Comparison of ENCODE assay signal across 21 cellular contexts in the genomic region with DNA sequence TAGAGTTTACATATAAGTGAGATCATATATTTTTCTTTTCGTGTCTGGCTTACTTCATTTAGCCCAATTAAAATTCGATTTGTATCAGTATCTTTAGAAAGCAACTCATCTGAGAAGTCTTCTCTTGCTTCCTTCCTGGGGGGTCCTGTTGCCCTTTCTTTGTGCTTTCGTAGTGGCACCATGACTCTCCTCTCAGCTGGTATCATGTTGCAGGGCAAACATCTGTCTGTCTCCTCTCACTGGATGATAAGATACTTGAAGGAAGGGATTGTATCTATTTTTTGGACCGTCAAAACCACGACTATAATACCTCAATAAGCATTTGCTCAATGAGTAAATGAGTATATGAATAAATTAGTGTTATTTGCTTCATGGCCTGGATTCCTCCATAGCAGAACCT.
"Had no signal": no experiment of that assay in that cellular context is flagged by ENCODE, and none has a peak within 500 bp of the region (broad histone marks: within the 10 kb centered on the region; RNA-seq: fewer than 3 reads in every experiment).

No MANE protein-coding gene starts in this region.

- H3K27ac Mint-ChIP-seq: activated B cell treated with CpG ODN at 0.5 μM for 24 hours; activated CD8-positive, alpha-beta T cell treated with anti-CD3 and anti-CD28 coated beads for 36 hours; activated naive CD4-positive, alpha-beta T cell treated with anti-CD3 and anti-CD28 coated beads, Interleukin-2, amount 50 U/mL, for 72 hours; dendritic cell treated with granulocyte-macrophage colony-stimulating factor and Interleukin-4, amounts not matched to agents 40 ng/mL and 50 ng/mL, for 4 days; natural killer cell; progenitor cell of endocrine pancreas; stimulated activated naive CD8-positive, alpha-beta T cell treated with anti-CD3 and anti-CD28 coated beads, Interleukin-15, Interleukin-2, amounts not matched to agents 100 ng/mL and 50 ng/mL, for 24 hours had no signal

- H3K36me3 Mint-ChIP-seq: natural killer cell had no signal

- H3K9me3 Mint-ChIP-seq: activated B cell treated with CpG ODN at 0.5 μM for 24 hours had no signal

- H3K4me3 Mint-ChIP-seq: activated B cell treated with CpG ODN at 0.5 μM for 24 hours; activated CD8-positive, alpha-beta T cell treated with anti-CD3 and anti-CD28 coated beads for 36 hours; dendritic cell treated with granulocyte-macrophage colony-stimulating factor and Interleukin-4, amounts not matched to agents 40 ng/mL and 50 ng/mL, for 4 days; natural killer cell; stimulated activated naive CD8-positive, alpha-beta T cell treated with anti-CD3 and anti-CD28 coated beads, Interleukin-15, Interleukin-2, amounts not matched to agents 100 ng/mL and 50 ng/mL, for 24 hours had no signal

- H3K4me1 ChIP-seq: gastrocnemius medialis, heart left ventricle, right atrium auricular region, suprapubic skin had no signal

- H3K27me3 Mint-ChIP-seq: activated B cell treated with CpG ODN at 0.5 μM for 24 hours; activated CD8-positive, alpha-beta T cell treated with anti-CD3 and anti-CD28 coated beads for 36 hours; progenitor cell of endocrine pancreas; stimulated activated naive CD8-positive, alpha-beta T cell treated with anti-CD3 and anti-CD28 coated beads, Interleukin-15, Interleukin-2, amounts not matched to agents 100 ng/mL and 50 ng/mL, for 24 hours had no signal

- DNase-seq: activated B cell treated with CpG ODN at 0.5 μM for 24 hours; activated CD4-positive, alpha-beta T cell treated with anti-CD3 and anti-CD28 coated beads for 48 hours; activated CD8-positive, alpha-beta memory T cell treated with anti-CD3 and anti-CD28 coated beads, Interleukin-2, amount 50 U/mL, for 4 hours; activated CD8-positive, alpha-beta T cell treated with anti-CD3 and anti-CD28 coated beads for 36 hours; activated gamma-delta T cell; activated T-cell treated with anti-CD3 and anti-CD28 coated beads, Interleukin-2, amount 50 U/mL, for 48 hours; amygdala; cerebellar nuclear complex; effector memory CD4-positive, alpha-beta T cell; gastrocnemius medialis; heart left ventricle; mucosa of descending colon; natural killer cell; trophoblast cell had no signal

- H3K27me3 ChIP-seq: gastrocnemius medialis, heart left ventricle, right atrium auricular region, suprapubic skin had no signal

- H3K4me3 ChIP-seq: gastrocnemius medialis, heart left ventricle, mucosa of descending colon, right atrium auricular region, smooth muscle cell, suprapubic skin had no signal

- H3K4me1 Mint-ChIP-seq: activated B cell treated with CpG ODN at 0.5 μM for 24 hours, natural killer cell had no signal

- H3K27ac ChIP-seq: gastrocnemius medialis, heart left ventricle, right atrium auricular region, suprapubic skin had no signal

- H3K36me3 ChIP-seq: gastrocnemius medialis, heart left ventricle, right atrium auricular region, suprapubic skin had no signal

- H3K9me3 ChIP-seq: gastrocnemius medialis, mucosa of descending colon, right atrium auricular region, suprapubic skin had no signal

- H3K4me2 ChIP-seq: smooth muscle cell had no signal
